ENCODE assay signal across 1 cellular context in the genomic region with DNA sequence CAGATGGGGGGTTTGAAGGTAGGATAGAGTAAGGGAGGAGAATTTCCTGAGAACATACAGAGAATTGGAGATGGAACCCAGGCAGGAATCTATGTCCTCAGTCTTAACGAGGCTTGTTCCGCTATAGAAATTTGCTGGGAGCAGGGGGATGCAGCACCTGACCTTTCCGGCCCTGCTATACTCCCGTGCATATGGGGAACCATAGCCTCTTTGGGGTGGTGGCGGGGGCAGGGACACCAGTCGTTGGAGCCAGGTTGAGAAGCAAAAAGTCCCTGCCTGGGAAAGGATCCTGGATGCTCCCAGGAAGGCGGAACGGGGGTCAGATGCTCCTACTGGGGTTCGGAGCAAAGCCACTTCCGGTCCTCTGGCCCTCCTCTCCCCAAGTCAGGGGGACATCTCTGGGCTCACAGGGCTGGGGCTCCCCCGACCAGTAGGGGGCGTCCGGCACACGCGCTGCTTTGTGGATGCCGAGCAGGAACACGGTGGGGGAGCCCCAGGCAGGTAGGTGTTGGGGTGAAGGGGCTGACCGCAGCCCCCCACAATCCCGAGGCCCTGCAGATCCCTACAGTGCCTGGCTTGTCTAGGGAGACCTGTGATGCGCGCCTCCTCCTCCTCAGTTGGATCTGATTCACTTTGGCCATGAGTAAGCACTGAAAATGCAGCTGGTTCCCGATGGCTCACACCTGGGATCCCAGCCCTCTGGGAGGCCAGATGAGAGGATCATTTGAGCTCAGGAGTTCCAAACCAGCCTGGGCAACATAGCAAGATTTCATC.
TF ChIP-seq lines count a peak whose summit lies in the region.

No MANE protein-coding gene starts in this region.

TF ChIP-seq in HepG2, 621 proteins besides CTCF, POLR2A, EP300 and RAD21 (continued from another document and continues in another):
- no peak for TF ChIP-seq PRDM4 (CRISPR knock-in tag; IDR thresholded peaks at IDR 0.05; ENCODE audit: borderline replicate concordance)
- no peak for TF ChIP-seq MYNN (CRISPR knock-in tag; IDR thresholded peaks at IDR 0.05; ENCODE audit: low read depth)
- TF ChIP-seq SRY (CRISPR knock-in tag; IDR thresholded peaks at IDR 0.05): no peak
- no peak; the same call in 1 of the 2 replicates for TF ChIP-seq MTA1 (CRISPR knock-in tag; IDR thresholded peaks at IDR 0.05; ENCODE audit: borderline replicate concordance)
- 0 out of 2 replicates have a peak, but pooled peaks have one; percentile 25 for TF ChIP-seq MED1 (CRISPR knock-in tag; IDR thresholded peaks at IDR 0.05)
- peak; percentile 39; the same call in 1 of the 2 replicates for TF ChIP-seq TBX2 (CRISPR knock-in tag; IDR thresholded peaks at IDR 0.05; ENCODE audit: borderline replicate concordance)
- TF ChIP-seq DPF2 (CRISPR knock-in tag; IDR thresholded peaks at IDR 0.05; ENCODE audit: borderline replicate concordance, low read depth): no peak
- TF ChIP-seq ZNF12 (CRISPR knock-in tag; IDR thresholded peaks at IDR 0.05): no peak
- TF ChIP-seq, protein P1, sequence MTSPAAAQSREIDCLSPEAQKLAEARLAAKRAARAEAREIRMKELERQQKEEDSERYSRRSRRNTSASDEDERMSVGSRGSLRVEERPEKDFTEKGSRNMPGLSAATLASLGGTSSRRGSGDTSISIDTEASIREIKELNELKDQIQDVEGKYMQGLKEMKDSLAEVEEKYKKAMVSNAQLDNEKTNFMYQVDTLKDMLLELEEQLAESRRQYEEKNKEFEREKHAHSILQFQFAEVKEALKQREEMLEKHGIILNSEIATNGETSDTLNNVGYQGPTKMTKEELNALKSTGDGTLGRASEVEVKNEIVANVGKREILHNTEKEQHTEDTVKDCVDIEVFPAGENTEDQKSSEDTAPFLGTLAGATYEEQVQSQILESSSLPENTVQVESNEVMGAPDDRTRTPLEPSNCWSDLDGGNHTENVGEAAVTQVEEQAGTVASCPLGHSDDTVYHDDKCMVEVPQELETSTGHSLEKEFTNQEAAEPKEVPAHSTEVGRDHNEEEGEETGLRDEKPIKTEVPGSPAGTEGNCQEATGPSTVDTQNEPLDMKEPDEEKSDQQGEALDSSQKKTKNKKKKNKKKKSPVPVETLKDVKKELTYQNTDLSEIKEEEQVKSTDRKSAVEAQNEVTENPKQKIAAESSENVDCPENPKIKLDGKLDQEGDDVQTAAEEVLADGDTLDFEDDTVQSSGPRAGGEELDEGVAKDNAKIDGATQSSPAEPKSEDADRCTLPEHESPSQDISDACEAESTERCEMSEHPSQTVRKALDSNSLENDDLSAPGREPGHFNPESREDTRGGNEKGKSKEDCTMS (CRISPR knock-in tag; conservative IDR thresholded peaks at IDR 0.05): no peak
- TF ChIP-seq ZNF326 (CRISPR knock-in tag; IDR thresholded peaks at IDR 0.05; ENCODE audit: borderline replicate concordance): no peak
- no peak for TF ChIP-seq ZNF414 (CRISPR knock-in tag; IDR thresholded peaks at IDR 0.05)
- TF ChIP-seq DMAP1 (CRISPR knock-in tag; IDR thresholded peaks at IDR 0.05): no peak
- TF ChIP-seq SP2 (CRISPR knock-in tag; IDR thresholded peaks at IDR 0.05): no peak
- TF ChIP-seq XRCC5 (optimal IDR thresholded peaks at IDR 0.05; ENCODE audit: low read length): peak; percentile 69
- TF ChIP-seq IKZF5 (CRISPR knock-in tag; IDR thresholded peaks at IDR 0.05): no peak
- no peak for TF ChIP-seq ZNF121 (CRISPR knock-in tag; IDR thresholded peaks at IDR 0.05)
- TF ChIP-seq BORCS8-MEF2B (CRISPR knock-in tag; IDR thresholded peaks at IDR 0.05): no peak
- no peak for TF ChIP-seq ZNF549 (CRISPR knock-in tag; IDR thresholded peaks at IDR 0.05)
- TF ChIP-seq ZSCAN31 (CRISPR knock-in tag; IDR thresholded peaks at IDR 0.05; ENCODE audit: low read depth): no peak
- no peak for TF ChIP-seq ZNF660 (CRISPR knock-in tag; IDR thresholded peaks at IDR 0.05; ENCODE audit: borderline replicate concordance, low read depth)
- no peak for TF ChIP-seq ZNF839 (CRISPR knock-in tag; IDR thresholded peaks at IDR 0.05; ENCODE audit: borderline replicate concordance)
- TF ChIP-seq PPARG (CRISPR knock-in tag; conservative IDR thresholded peaks at IDR 0.05): no peak
- TF ChIP-seq RFXAP (CRISPR knock-in tag; IDR thresholded peaks at IDR 0.05; ENCODE audit: borderline replicate concordance): no peak
- TF ChIP-seq NPAS2 (CRISPR knock-in tag; IDR thresholded peaks at IDR 0.05; ENCODE audit: borderline replicate concordance): no peak
- no peak for TF ChIP-seq ZNF296 (CRISPR knock-in tag; conservative IDR thresholded peaks at IDR 0.05)
- peak; percentile 73; the same call in 1 of the 2 replicates for TF ChIP-seq ZNF33B (CRISPR knock-in tag; IDR thresholded peaks at IDR 0.05)
- TF ChIP-seq DDIT3 (CRISPR knock-in tag; IDR thresholded peaks at IDR 0.05): no peak
- TF ChIP-seq SRSF1 (optimal IDR thresholded peaks at IDR 0.05; ENCODE audit: low read depth, low read length): no peak
- no peak for TF ChIP-seq STAT5B (CRISPR knock-in tag; IDR thresholded peaks at IDR 0.05)
- no peak for TF ChIP-seq ZSCAN30 (CRISPR knock-in tag; IDR thresholded peaks at IDR 0.05)
- TF ChIP-seq SPEN (CRISPR knock-in tag; IDR thresholded peaks at IDR 0.05; ENCODE audit: low read depth): no peak
- TF ChIP-seq ZNF780A (CRISPR knock-in tag; IDR thresholded peaks at IDR 0.05): no peak
- TF ChIP-seq SALL2 (CRISPR knock-in tag; IDR thresholded peaks at IDR 0.05): no peak
- peak; percentile 51; the same call in 1 of the 2 replicates for TF ChIP-seq ZMYM4 (CRISPR knock-in tag; IDR thresholded peaks at IDR 0.05)
- TF ChIP-seq STAG1 (CRISPR knock-in tag; IDR thresholded peaks at IDR 0.05): peak; percentile 81
- TF ChIP-seq GLMP (CRISPR knock-in tag; IDR thresholded peaks at IDR 0.05; ENCODE audit: borderline replicate concordance): no peak
- TF ChIP-seq ZNF652 (CRISPR knock-in tag; IDR thresholded peaks at IDR 0.05; ENCODE audit: borderline replicate concordance, low read depth): no peak
- TF ChIP-seq ARID4A (CRISPR knock-in tag; IDR thresholded peaks at IDR 0.05; ENCODE audit: borderline replicate concordance): no peak
- TF ChIP-seq ZNF234 (CRISPR knock-in tag; conservative IDR thresholded peaks at IDR 0.05): no peak
- no peak for TF ChIP-seq ONECUT2 (CRISPR knock-in tag; IDR thresholded peaks at IDR 0.05)
- TF ChIP-seq YY1 (IDR thresholded peaks at IDR 0.05; ENCODE audit: insufficient read depth, insufficient replicate concordance, low read depth, low read length): peak; percentile 12
- TF ChIP-seq ZNF547 (CRISPR knock-in tag; IDR thresholded peaks at IDR 0.05): 0 out of 2 replicates have a peak, but pooled peaks have one; percentile 29
- TF ChIP-seq CEBPZ (IDR thresholded peaks at IDR 0.05; ENCODE audit: low read length): no peak
- no peak for TF ChIP-seq YEATS2 (CRISPR knock-in tag; IDR thresholded peaks at IDR 0.05; ENCODE audit: borderline replicate concordance)
- TF ChIP-seq TCF7L2 (IDR thresholded peaks at IDR 0.05; ENCODE audit: low read depth, low read length): no peak
- no peak for TF ChIP-seq PHF21A (CRISPR knock-in tag; IDR thresholded peaks at IDR 0.05)
- TF ChIP-seq ZNF572 (CRISPR knock-in tag; IDR thresholded peaks at IDR 0.05): no peak; the same call in 1 of the 2 replicates
- TF ChIP-seq ZNF746 (CRISPR knock-in tag; IDR thresholded peaks at IDR 0.05): 0 out of 2 replicates have a peak, but pooled peaks have one; percentile 51
